17 cellular contexts compared by ENCODE assay signal in genomic region chr5:135046661-135047346, GRCh38. TPM values are rescaled to one million over a fixed set of nuclear protein-coding genes. Genes with fewer than 3 reads are reported as not detected.
DNase-seq lines count a peak whose midpoint lies in the region; ATAC-seq, FAIRE-seq and TF ChIP-seq lines count a peak whose summit lies in the region.
"Had no signal": no experiment of that assay in that cellular context is flagged by ENCODE, and none has a peak within 500 bp of the region (broad histone marks: within the 10 kb centered on the region; RNA-seq: fewer than 3 reads in every experiment).

No MANE protein-coding gene starts in this region.

- H2BK5ac ChIP-seq in H1 (ENCODE audit: low read depth, low read length) (no peak overlapping the region), trophoblast cell (ENCODE audit: low read depth, low read length, poor library complexity) (no peak overlapping the region)

- no peak overlapping the region for H4K12ac ChIP-seq in trophoblast cell (ENCODE audit: low read depth, low read length)

- H3K36me3 ChIP-seq in Karpas-422 (ENCODE audit: insufficient read depth, low read length) (no peaks in the 10 kb centered on the region), H1 (ENCODE audit: control insufficient read depth in 2 of 4, insufficient read depth in 4 of 4, low read length in 3 of 4) (no peaks in the 10 kb centered on the region), kidney (ENCODE audit: control insufficient read depth in 1 of 2, insufficient read depth in 2 of 2, low read length in 2 of 2) (no peaks in the 10 kb centered on the region), trophoblast cell (ENCODE audit: control insufficient read depth in 1 of 2, insufficient read depth in 2 of 2, low read length in 2 of 2) (no peaks in the 10 kb centered on the region)
- H3K36me3 ChIP-seq: BE2C had no signal

- ATAC-seq in GM19324 (IDR thresholded peaks at IDR 0.05; ENCODE audit: low FRiP score, unreplicated experiment) (no peak), GM18505 (IDR thresholded peaks at IDR 0.05; ENCODE audit: unreplicated experiment) (no peak)
- ATAC-seq: GM12878, HCT116, K562 had no signal

- no peak overlapping the region for H3K23ac ChIP-seq in H1 (ENCODE audit: insufficient read length)
- H3K23ac ChIP-seq in trophoblast cell (ENCODE audit: low read length): no peak overlapping the region

- no peaks in the 10 kb centered on the region for H3K27me3 ChIP-seq in Karpas-422 (ENCODE audit: low read length)
- peaks cover 60 to 99% (median 90%) of the 10 kb centered on the region in 4 experiments for H3K27me3 ChIP-seq in H1 (replicated peaks in 1 of 4; ENCODE audit: control insufficient read depth in 3 of 4, extremely low read depth in 1 of 4, insufficient read depth in 3 of 4, low read length in 3 of 4)
- peaks cover 48% of the 10 kb centered on the region for H3K27me3 ChIP-seq in trophoblast cell (ENCODE audit: insufficient read depth, low read length)

- H2BK120ac ChIP-seq in H1 (replicated peaks; ENCODE audit: low read depth, low read length): no peak overlapping the region
- no peak overlapping the region for H2BK120ac ChIP-seq in trophoblast cell (ENCODE audit: insufficient read depth, low read length, poor library complexity)

- H3K4me2 ChIP-seq in Karpas-422 (ENCODE audit: low read depth, low read length, poor library complexity, severe bottlenecking) (peak overlapping the region; percentile 31), H1 (ENCODE audit: insufficient read depth in 1 of 2, low read depth in 2 of 2, low read length in 2 of 2) (no peak overlapping the region), trophoblast cell (ENCODE audit: low read length) (no peak overlapping the region)

- H3K4ac ChIP-seq in H1 (replicated peaks; ENCODE audit: insufficient read length, low read depth, low read length): no peak overlapping the region
- no peak overlapping the region for H3K4ac ChIP-seq in trophoblast cell (ENCODE audit: low read depth, low read length)

- H3K27ac ChIP-seq in Karpas-422 (ENCODE audit: low read length) (peak overlapping the region; percentile 88), H1 (ENCODE audit: low read depth, low read length) (no peak overlapping the region), kidney (ENCODE audit: low read depth in 2 of 2, low read length in 2 of 2) (no peak overlapping the region), trophoblast cell (ENCODE audit: low read depth, low read length) (no peak overlapping the region)

- H2BK15ac ChIP-seq in H1 (ENCODE audit: low read length): no peak overlapping the region

- H3K79me2 ChIP-seq in Karpas-422 (ENCODE audit: low read length): no peaks in the 10 kb centered on the region
- H3K79me2 ChIP-seq in H1 (ENCODE audit: control insufficient read depth in 1 of 2, insufficient read depth in 2 of 2, low read length in 2 of 2): no peaks in the 10 kb centered on the region
- H3K79me2 ChIP-seq in trophoblast cell (ENCODE audit: control insufficient read depth, insufficient read depth, low read length, poor library complexity): no peaks in the 10 kb centered on the region

- no peak for TF ChIP-seq CTCF in H1 (IDR thresholded peaks at IDR 0.05; ENCODE audit: control extremely low read depth in 1 of 3, insufficient read depth in 1 of 3, low read depth in 1 of 3, low read length in 3 of 3)
- no peak for TF ChIP-seq CTCF in kidney (IDR thresholded peaks at IDR 0.05; ENCODE audit: borderline replicate concordance, extremely low read depth, insufficient read depth)
- no peak for TF ChIP-seq CTCF in lower leg skin (IDR thresholded peaks at IDR 0.05)

- H3K14ac ChIP-seq in H1 (ENCODE audit: insufficient read length) (no peak overlapping the region), trophoblast cell (ENCODE audit: low read length) (no peak overlapping the region)

- no peak for FAIRE-seq in H1 (lab: Jason Lieb, UNC)
- no peak for FAIRE-seq in kidney (lab: Jason Lieb, UNC)
- FAIRE-seq: A204.1, GM12878, GM19239, H54, K562 had no signal

- no peak overlapping the region for H2AFZ ChIP-seq in Karpas-422 (ENCODE audit: low read length)
- H2AFZ ChIP-seq in H1 (ENCODE audit: low read length): no peak overlapping the region
- H2AFZ ChIP-seq in trophoblast cell (ENCODE audit: insufficient read depth, low read length, poor library complexity): no peak overlapping the region

- H3K79me1 ChIP-seq in H1 (ENCODE audit: low read depth, low read length) (no peaks in the 10 kb centered on the region), trophoblast cell (ENCODE audit: low read length) (no peaks in the 10 kb centered on the region)

- TF ChIP-seq POLR2A in H1 (IDR thresholded peaks at IDR 0.05; ENCODE audit: control extremely low read depth in 1 of 2, low read depth in 2 of 2, low read length in 2 of 2) (no peak), lower leg skin (IDR thresholded peaks at IDR 0.05) (no peak), GM18505 (IDR thresholded peaks at IDR 0.05; ENCODE audit: borderline replicate concordance, extremely low read depth, insufficient read depth, insufficient read length) (no peak)

- H2BK20ac ChIP-seq in H1 (ENCODE audit: low read length): no peak overlapping the region

- H4K8ac ChIP-seq in H1 (ENCODE audit: extremely low read depth, insufficient read depth, low read length) (no peak overlapping the region), trophoblast cell (ENCODE audit: low read depth, low read length) (no peak overlapping the region)

- H2BK12ac ChIP-seq in H1 (ENCODE audit: low read depth, low read length) (0 out of 2 replicates have a peak overlapping the region, but pooled peaks have one; percentile 27), trophoblast cell (ENCODE audit: low read length) (no peak overlapping the region)

- H3K9me3 ChIP-seq in Karpas-422 (ENCODE audit: low read length): no peaks in the 10 kb centered on the region
- no peaks in the 10 kb centered on the region for H3K9me3 ChIP-seq in H1 (ENCODE audit: insufficient read depth in 2 of 2, low read depth in 1 of 2, low read length in 1 of 2)
- no peaks in the 10 kb centered on the region for H3K9me3 ChIP-seq in kidney (ENCODE audit: control insufficient read depth in 1 of 2, low read length in 2 of 2)
- H3K9me3 ChIP-seq in trophoblast cell (ENCODE audit: insufficient read depth, low read depth, low read length): peaks cover 7% of the 10 kb centered on the region
- H3K9me3 ChIP-seq: BE2C had no signal

- TF ChIP-seq RAD21 in H1 (IDR thresholded peaks at IDR 0.05 in 1 of 2, conservative IDR thresholded peaks at IDR 0.05 in 1 of 2; ENCODE audit: low read depth in 2 of 2, low read length in 2 of 2): no peak

- H3K9me2 ChIP-seq in Karpas-422 (replicated peaks; ENCODE audit: insufficient read depth, low read length): no peaks in the 10 kb centered on the region

- H4K5ac ChIP-seq in H1 (ENCODE audit: insufficient read length, low read depth, low read length): no peak overlapping the region

- H3K4me3 ChIP-seq in Karpas-422 (ENCODE audit: low read length): no peak overlapping the region
- H3K4me3 ChIP-seq in H1 (ENCODE audit: extremely low read depth in 1 of 4, insufficient read depth in 2 of 4, low read depth in 3 of 4, low read length in 4 of 4): no peak overlapping the region
- no peak overlapping the region for H3K4me3 ChIP-seq in kidney (ENCODE audit: low read length in 2 of 2)
- H3K4me3 ChIP-seq in trophoblast cell (ENCODE audit: low read depth, low read length): no peak overlapping the region
- H3K4me3 ChIP-seq in lower leg skin (ENCODE audit: low read depth, poor library complexity, severe bottlenecking): no peak overlapping the region
- H3K4me3 ChIP-seq: GM12878, K562 had no signal

- 73% methylated on average over 3 of the region's 5 CpGs; no CpG with 5 or more reads in 1 of the 2 experiments for WGBS in H1 (ENCODE audit: extremely low coverage in 1 of 2, insufficient coverage in 1 of 2, insufficient read length in 1 of 2, insufficient replicate concordance in 2 of 2, low coverage in 1 of 2, low lambda C conversion rate in 2 of 2, missing lambda C conversion rate in 1 of 2), 2 experiments
- WGBS in trophoblast cell (ENCODE audit: extremely low coverage, insufficient coverage, insufficient read length): no CpG with 5 or more reads among the region's 5 CpGs
- 49% methylated on average over 5 of the region's 5 CpGs for WGBS in lower leg skin, 2 donors

- no peak for TF ChIP-seq EP300 in H1 (IDR thresholded peaks at IDR 0.05; ENCODE audit: borderline replicate concordance in 1 of 2, low read depth in 2 of 2, low read length in 2 of 2)

- H3K4me1 ChIP-seq in Karpas-422 (ENCODE audit: low read length) (peaks cover 94% of the 10 kb centered on the region), H1 (replicated peaks in 1 of 4; ENCODE audit: control insufficient read depth in 3 of 4, insufficient read depth in 4 of 4, low read length in 3 of 4) (peaks cover 0 to 3% (median 2%) of the 10 kb centered on the region in 4 experiments; a peak in 3 of 7 replicates), kidney (ENCODE audit: control insufficient read depth in 1 of 2, insufficient read depth in 1 of 2, low read depth in 1 of 2, low read length in 2 of 2) (no peaks in the 10 kb centered on the region), trophoblast cell (ENCODE audit: control insufficient read depth in 1 of 2, insufficient read depth in 2 of 2, low read length in 2 of 2) (peaks cover 2 to 6% of the 10 kb centered on the region in 2 experiments)
- H3K4me1 ChIP-seq: BE2C had no signal

- H3K56ac ChIP-seq in H1 (replicated peaks; ENCODE audit: insufficient read length, low read depth, low read length): no peak overlapping the region

- H4K91ac ChIP-seq in H1 (replicated peaks; ENCODE audit: insufficient read length, low read length) (no peak overlapping the region), trophoblast cell (ENCODE audit: low read depth, low read length) (no peak overlapping the region)

- POLR2A ChIA-PET in H1 (lab: Charles Lee; ENCODE audit: partially characterized antibody): interaction anchor here (1.4 kb wide), 1 partner anchor 12 kb away, joined by 4 read pairs; no protein-coding TSS in a partner anchor

- CTCF ChIA-PET in H1 (lab: Charles Lee; ENCODE audit: partially characterized antibody): interaction anchor here (1.0 to 1.7 kb wide), 5 partner anchors 14 to 157 kb away, joined by 3 to 5 read pairs (median 4); no protein-coding TSS in a partner anchor

- peaks cover 7% of the 10 kb centered on the region; the same call in 1 of the 2 replicates for H3K23me2 ChIP-seq in H1 (ENCODE audit: low read depth, low read length)

- DNase-seq in Karpas-422: peak; percentile 64
- no peak for DNase-seq in H1 (ENCODE audit: low read depth in 1 of 2, low spot score in 2 of 2)
- peak; percentile 15 for DNase-seq in kidney
- DNase-seq in trophoblast cell: peak; percentile 82 to 92
- no peak for DNase-seq in lower leg skin (ENCODE audit: low spot score in 2 of 2)
- no peak for DNase-seq in GOT3 (lab: John Stamatoyannopoulos, UW)
- DNase-seq: BE2C; CD8-positive, alpha-beta memory T cell had no signal

- H3K18ac ChIP-seq in H1 (ENCODE audit: extremely low read depth, low read length) (no peak overlapping the region), trophoblast cell (ENCODE audit: low read length) (no peak overlapping the region)

- no peaks in the 10 kb centered on the region for H4K20me1 ChIP-seq in Karpas-422 (ENCODE audit: insufficient read depth, low read depth, low read length)
- peaks cover 0 to 6% of the 10 kb centered on the region in 2 experiments for H4K20me1 ChIP-seq in H1 (replicated peaks in 1 of 2; ENCODE audit: control insufficient read depth in 1 of 2, insufficient read depth in 2 of 2, low read length in 2 of 2)

- intact Hi-C loops in kidney (cut with DNase I): no loop called here
- intact Hi-C loops in lower leg skin (cut with DNase I; ENCODE audit: low total_unique reads): no loop called here

- H3K9ac ChIP-seq in Karpas-422 (ENCODE audit: low read length) (peak overlapping the region; percentile 53), H1 (replicated peaks in 1 of 4; ENCODE audit: extremely low read depth in 1 of 4, low read depth in 3 of 4, low read length in 3 of 4) (no peak overlapping the region), kidney (ENCODE audit: low read length in 2 of 2) (no peak overlapping the region), trophoblast cell (ENCODE audit: low read length) (no peak overlapping the region)

- no peak overlapping the region for H2AK5ac ChIP-seq in H1 (ENCODE audit: low read depth, low read length)
- H2AK5ac ChIP-seq in trophoblast cell (ENCODE audit: low read length): no peak overlapping the region

RNA-seq across cellular contexts. Expression of gene PITX1, which starts 12.8 kb away (rescaled TPM):
- 173 and 469 TPM in 2 replicates for total RNA-seq in Karpas-422 (2014; rRNA removed; shearing (Covaris generic); ENCODE audit: low replicate concordance)
- total RNA-seq in H1 (2021; fragmentation: NEBNext Ultra II Directional; extraction: Animal tissue kit (Norgen Biotek cat#: 25700)): not detected in 2 replicates
- polyA plus RNA-seq in H1 (2011; rRNA removed): 0.03 and 0.05 TPM in 2 replicates
- 0.05 TPM for polyA plus RNA-seq in H1 (2011; cell fraction: cytosol; rRNA removed)
- polyA plus RNA-seq in H1 (2011; cell fraction: nucleus; rRNA removed): 0.06 TPM
- polyA plus RNA-seq in H1 (2012, experiment 1 of 2): not detected in 4 replicates
- not detected for polyA plus RNA-seq in H1 (2012, experiment 2 of 2)
- polyA plus RNA-seq in H1 (2013, experiment 1 of 2): 0.04 TPM
- polyA plus RNA-seq in H1 (2013, experiment 2 of 2): 0.06 TPM
- not detected in 2 replicates for polyA minus RNA-seq in H1 (2011; rRNA and poly(A)+ RNA removed)
- 0.88 TPM for polyA minus RNA-seq in H1 (2011; cell fraction: cytosol; rRNA and poly(A)+ RNA removed)
- 0.70 TPM for polyA minus RNA-seq in H1 (2011; cell fraction: nucleus; rRNA and poly(A)+ RNA removed)
- total RNA-seq in kidney: not detected
- polyA plus RNA-seq in kidney (ENCODE audit: insufficient read depth, low read depth, low replicate concordance): not detected
- polyA plus RNA-seq in trophoblast cell (2013): 22.0 and 23.6 TPM in 2 replicates
- total RNA-seq in lower leg skin: 1 to 10 TPM in 2 of 4 donors, under 1 TPM in 2; 0.15 to 3.9 (median 1.6) TPM
- total RNA-seq: CD8-positive, alpha-beta memory T cell had no signal
- polyA plus RNA-seq: CD14-positive monocyte; CD8-positive, alpha-beta memory T cell had no signal

Comparison
In these comparisons a context has a peak if more than half of its experiments do, and no peak if none do; other contexts are left out.
1. DNase-seq: peak in Karpas-422 (single experiment), kidney (single experiment) and trophoblast cell (2 of 2); none in H1 (0 of 2), lower leg skin (0 of 2) and GOT3 (single experiment).
2. RNA of gene PITX1, which starts 12.8 kb away (total RNA-seq): 173 to 469 TPM in Karpas-422; 0.15 to 3.9 TPM in lower leg skin, not detected in H1 and not detected in kidney (single experiment); every median in the first group is over 10 times any median in the second.